21 cellular contexts compared by ENCODE assay signal in genomic region chr6:149107520-149107919, GRCh38.
"Had no signal": no experiment of that assay in that cellular context is flagged by ENCODE, and none has a peak within 500 bp of the region (broad histone marks: within the 10 kb centered on the region; RNA-seq: fewer than 3 reads in every experiment).

No MANE protein-coding gene starts in this region.

- DNase-seq: activated CD4-positive, alpha-beta T cell treated with anti-CD3 and anti-CD28 coated beads, Interleukin-2, amount 50 U/mL, for 1 hour; activated CD8-positive, alpha-beta T cell treated with anti-CD3 and anti-CD28 coated beads for 36 hours; activated naive CD8-positive, alpha-beta T cell treated with anti-CD3 and anti-CD28 coated beads, Interleukin-2, amount 50 U/mL, for 24 hours; activated T-cell treated with anti-CD3 and anti-CD28 coated beads, Interleukin-2, amount 50 U/mL, for 48 hours; colonic mucosa; effector memory CD4-positive, alpha-beta T cell; naive B cell; stimulated activated CD4-positive, alpha-beta T cell treated with anti-CD3 and anti-CD28 coated beads, Interleukin-1b, Interleukin-23, amount 100 ng/mL, for 48 hours; stimulated activated CD4-positive, alpha-beta T cell treated with anti-CD3 and anti-CD28 coated beads, Interleukin-4, amount 100 ng/mL, for 4 hours; stimulated activated CD8-positive, alpha-beta memory T cell treated with anti-CD3 and anti-CD28 coated beads, Interleukin-4, amount 100 ng/mL, for 48 hours; stomach; T-helper 2 cell; thyroid gland; upper lobe of left lung had no signal

- H3K4me3 ChIP-seq: breast epithelium, colonic mucosa, smooth muscle cell, stomach, thyroid gland, upper lobe of left lung, vagina had no signal

- H3K27ac ChIP-seq: colonic mucosa, stomach, thyroid gland, upper lobe of left lung, vagina had no signal

- H3K27me3 ChIP-seq: breast epithelium, colonic mucosa, stomach, thyroid gland, upper lobe of left lung, vagina had no signal

- H3K4me1 ChIP-seq: breast epithelium, colonic mucosa, stomach, thyroid gland, upper lobe of left lung, vagina had no signal

- H3K4me2 ChIP-seq: smooth muscle cell had no signal

- ATAC-seq: activated CD8-positive, alpha-beta T cell treated with anti-CD3 and anti-CD28 coated beads for 36 hours; activated naive CD8-positive, alpha-beta T cell treated with anti-CD3 and anti-CD28 coated beads, Interleukin-2, amount 50 U/mL, for 24 hours; stimulated activated memory B cell treated with anti-CD40 and anti-IgM and Interleukin-4, amounts not matched to agents 10 μg/mL and 1 μg/mL and 100 μg/mL, for 72 hours; WTC11 had no signal

- FAIRE-seq: frontal cortex, islet of Langerhans had no signal

- H3K9me3 ChIP-seq: breast epithelium, colonic mucosa, stomach, thyroid gland, upper lobe of left lung, vagina had no signal

- H3K36me3 ChIP-seq: breast epithelium, colonic mucosa, stomach, thyroid gland, upper lobe of left lung, vagina had no signal
